In genomic region chr4:26958925-26959653, GRCh38 we compare ENCODE assay signal across 13 cellular contexts.
A peak's percentile ranks its signal among the peaks of the same experiment; 100 is the strongest.
DNase-seq lines count a peak whose midpoint lies in the region; ATAC-seq, FAIRE-seq and TF ChIP-seq lines count a peak whose summit lies in the region.
"Had no signal": no experiment of that assay in that cellular context is flagged by ENCODE, and none has a peak within 500 bp of the region (broad histone marks: within the 10 kb centered on the region; RNA-seq: fewer than 3 reads in every experiment).

No MANE protein-coding gene starts in this region.

- no peak for TF ChIP-seq POLR2A in H1 (IDR thresholded peaks at IDR 0.05; ENCODE audit: control extremely low read depth in 1 of 2, low read depth in 2 of 2, low read length in 2 of 2)

- H3K9me3 ChIP-seq in H1 (ENCODE audit: insufficient read depth in 2 of 2, low read depth in 1 of 2, low read length in 1 of 2) (no peaks in the 10 kb centered on the region), right atrium auricular region (no peaks in the 10 kb centered on the region)
- H3K9me3 ChIP-seq: lower lobe of right lung, suprapubic skin had no signal

- no peak overlapping the region for H2AK5ac ChIP-seq in H1 (ENCODE audit: low read depth, low read length)

- H4K20me1 ChIP-seq in H1 (replicated peaks in 1 of 2; ENCODE audit: control insufficient read depth in 1 of 2, insufficient read depth in 2 of 2, low read length in 2 of 2): peaks cover 1 to 2% of the 10 kb centered on the region in 2 experiments

- H3K36me3 Mint-ChIP-seq in activated T-cell treated with anti-CD3 and anti-CD28 coated beads, Interleukin-2, amount 50 U/mL, for 4 hours (ENCODE audit: insufficient read depth): peaks cover 19% of the 10 kb centered on the region
- peaks cover 16% of the 10 kb centered on the region for H3K36me3 Mint-ChIP-seq in T-helper 2 cell treated with Interferon-gamma antibody and Interleukin-4, amounts not matched to agents 5 μg/mL and 100 μg/mL, for 36 hours (ENCODE audit: low read depth)
- H3K36me3 Mint-ChIP-seq in stimulated activated effector memory CD8-positive, alpha-beta T cell treated with anti-CD3 and anti-CD28 coated beads, Interleukin-12 subunit alpha, Interleukin-12 subunit beta, amount 100 ng/mL, for 72 hours: peaks cover 21% of the 10 kb centered on the region

- POLR2A ChIA-PET in H1 (lab: Charles Lee; ENCODE audit: partially characterized antibody): interaction anchor here (0.5 kb wide), 1 partner anchor 72 kb away, joined by 3 read pairs; no protein-coding TSS in a partner anchor

- H3K79me2 ChIP-seq in H1 (ENCODE audit: control insufficient read depth in 1 of 2, insufficient read depth in 2 of 2, low read length in 2 of 2): no peaks in the 10 kb centered on the region

- no peak overlapping the region for H3K4ac ChIP-seq in H1 (replicated peaks; ENCODE audit: insufficient read length, low read depth, low read length)

- H3K4me3 Mint-ChIP-seq in activated T-cell treated with anti-CD3 and anti-CD28 coated beads, Interleukin-2, amount 50 U/mL, for 4 hours: no peak overlapping the region
- no peak overlapping the region for H3K4me3 Mint-ChIP-seq in T-helper 2 cell treated with Interferon-gamma antibody and Interleukin-4, amounts not matched to agents 5 μg/mL and 100 μg/mL, for 36 hours
- H3K4me3 Mint-ChIP-seq in stimulated activated effector memory CD8-positive, alpha-beta T cell treated with anti-CD3 and anti-CD28 coated beads, Interleukin-12 subunit alpha, Interleukin-12 subunit beta, amount 100 ng/mL, for 72 hours: no peak overlapping the region

- H4K5ac ChIP-seq in H1 (ENCODE audit: insufficient read length, low read depth, low read length): no peak overlapping the region

- H2BK5ac ChIP-seq in H1 (ENCODE audit: low read depth, low read length): no peak overlapping the region

- H3K14ac ChIP-seq in H1 (ENCODE audit: insufficient read length): no peak overlapping the region

- no peak overlapping the region for H2BK20ac ChIP-seq in H1 (ENCODE audit: low read length)

- no peak overlapping the region for H4K8ac ChIP-seq in H1 (ENCODE audit: extremely low read depth, insufficient read depth, low read length)

- TF ChIP-seq CTCF in H1 (IDR thresholded peaks at IDR 0.05; ENCODE audit: control extremely low read depth in 1 of 3, insufficient read depth in 1 of 3, low read depth in 1 of 3, low read length in 3 of 3) (no peak), right atrium auricular region (IDR thresholded peaks at IDR 0.05) (no peak)

- no peaks in the 10 kb centered on the region for H3K27me3 Mint-ChIP-seq in activated T-cell treated with anti-CD3 and anti-CD28 coated beads, Interleukin-2, amount 50 U/mL, for 4 hours (ENCODE audit: low read depth)
- H3K27me3 Mint-ChIP-seq in T-helper 2 cell treated with Interferon-gamma antibody and Interleukin-4, amounts not matched to agents 5 μg/mL and 100 μg/mL, for 36 hours (ENCODE audit: low read depth): no peaks in the 10 kb centered on the region

- peaks cover 51% of the 10 kb centered on the region for H3K4me1 Mint-ChIP-seq in activated T-cell treated with anti-CD3 and anti-CD28 coated beads, Interleukin-2, amount 50 U/mL, for 4 hours (ENCODE audit: low read depth)
- H3K4me1 Mint-ChIP-seq in T-helper 2 cell treated with Interferon-gamma antibody and Interleukin-4, amounts not matched to agents 5 μg/mL and 100 μg/mL, for 36 hours (ENCODE audit: low read depth): peaks cover 17% of the 10 kb centered on the region
- H3K4me1 Mint-ChIP-seq in stimulated activated effector memory CD8-positive, alpha-beta T cell treated with anti-CD3 and anti-CD28 coated beads, Interleukin-12 subunit alpha, Interleukin-12 subunit beta, amount 100 ng/mL, for 72 hours: peaks cover 24% of the 10 kb centered on the region

- peak overlapping the region; percentile 37 for H3K27ac Mint-ChIP-seq in T-helper 2 cell treated with Interferon-gamma antibody and Interleukin-4, amounts not matched to agents 5 μg/mL and 100 μg/mL, for 36 hours
- H3K27ac Mint-ChIP-seq in stimulated activated effector memory CD8-positive, alpha-beta T cell treated with anti-CD3 and anti-CD28 coated beads, Interleukin-12 subunit alpha, Interleukin-12 subunit beta, amount 100 ng/mL, for 72 hours: no peak overlapping the region

- DNase-seq in activated T-cell treated with anti-CD3 and anti-CD28 coated beads, Interleukin-2, amount 50 U/mL, for 4 hours: no peak
- DNase-seq in activated T-cell treated with anti-CD3 and anti-CD28 coated beads, Interleukin-2, amount 50 U/mL, for 1 hour: no peak
- DNase-seq in T-helper 2 cell treated with Interferon-gamma antibody and Interleukin-4, amounts not matched to agents 5 μg/mL and 100 μg/mL, for 36 hours (ENCODE audit: low spot score): peak; percentile 14
- no peak for DNase-seq in H1 (ENCODE audit: low read depth in 1 of 2, low spot score in 2 of 2)
- DNase-seq in stimulated activated effector memory CD8-positive, alpha-beta T cell treated with anti-CD3 and anti-CD28 coated beads, Interleukin-12 subunit alpha, Interleukin-12 subunit beta, amount 100 ng/mL, for 72 hours (ENCODE audit: low spot score in 2 of 2): peak in 1 of 2 donors; percentile 57
- DNase-seq in 8988T: no peak
- DNase-seq in right atrium auricular region (ENCODE audit: low spot score): no peak
- DNase-seq: lower lobe of right lung, NCI-H146, NCI-H345 had no signal

- H3K4me1 ChIP-seq in H1 (replicated peaks in 1 of 4; ENCODE audit: control insufficient read depth in 3 of 4, insufficient read depth in 4 of 4, low read length in 3 of 4): peaks cover 0 to 3% (median 0%) of the 10 kb centered on the region in 4 experiments; a peak in 1 of 7 replicates
- peaks cover 0 to 2% of the 10 kb centered on the region in 2 donors for H3K4me1 ChIP-seq in right atrium auricular region
- H3K4me1 ChIP-seq: lower lobe of right lung, suprapubic skin had no signal

- no peak overlapping the region for H2BK12ac ChIP-seq in H1 (ENCODE audit: low read depth, low read length)

- H2AFZ ChIP-seq in H1 (ENCODE audit: low read length): no peak overlapping the region

- H3K9me3 Mint-ChIP-seq in activated T-cell treated with anti-CD3 and anti-CD28 coated beads, Interleukin-2, amount 50 U/mL, for 4 hours: no peaks in the 10 kb centered on the region
- no peaks in the 10 kb centered on the region for H3K9me3 Mint-ChIP-seq in T-helper 2 cell treated with Interferon-gamma antibody and Interleukin-4, amounts not matched to agents 5 μg/mL and 100 μg/mL, for 36 hours
- H3K9me3 Mint-ChIP-seq in stimulated activated effector memory CD8-positive, alpha-beta T cell treated with anti-CD3 and anti-CD28 coated beads, Interleukin-12 subunit alpha, Interleukin-12 subunit beta, amount 100 ng/mL, for 72 hours: no peaks in the 10 kb centered on the region

- H3K4me3 ChIP-seq in H1 (ENCODE audit: extremely low read depth in 1 of 4, insufficient read depth in 2 of 4, low read depth in 3 of 4, low read length in 4 of 4) (no peak overlapping the region), right atrium auricular region (no peak overlapping the region)
- H3K4me3 ChIP-seq: coronary artery, lower lobe of right lung, suprapubic skin had no signal

- no peaks in the 10 kb centered on the region; the same call in 1 of the 2 replicates for H3K23me2 ChIP-seq in H1 (ENCODE audit: low read depth, low read length)

- H3K36me3 ChIP-seq in H1 (ENCODE audit: control insufficient read depth in 2 of 4, insufficient read depth in 4 of 4, low read length in 3 of 4): no peaks in the 10 kb centered on the region
- H3K36me3 ChIP-seq in right atrium auricular region: no peaks in the 10 kb centered on the region
- H3K36me3 ChIP-seq: lower lobe of right lung had no signal

- H4K91ac ChIP-seq in H1 (replicated peaks; ENCODE audit: insufficient read length, low read length): no peak overlapping the region

- no peak overlapping the region for H3K56ac ChIP-seq in H1 (replicated peaks; ENCODE audit: insufficient read length, low read depth, low read length)

- no peak overlapping the region for H2BK15ac ChIP-seq in H1 (ENCODE audit: low read length)

- no peak for TF ChIP-seq RAD21 in H1 (IDR thresholded peaks at IDR 0.05 in 1 of 2, conservative IDR thresholded peaks at IDR 0.05 in 1 of 2; ENCODE audit: low read depth in 2 of 2, low read length in 2 of 2)

- no peak for FAIRE-seq in H1 (lab: Jason Lieb, UNC)

- H3K27ac ChIP-seq in H1 (ENCODE audit: low read depth, low read length) (no peak overlapping the region), right atrium auricular region (no peak overlapping the region)
- H3K27ac ChIP-seq: coronary artery, lower lobe of right lung, suprapubic skin had no signal

- no peak overlapping the region for H3K18ac ChIP-seq in H1 (ENCODE audit: extremely low read depth, low read length)

- H3K27me3 ChIP-seq in H1 (replicated peaks in 1 of 4; ENCODE audit: control insufficient read depth in 3 of 4, extremely low read depth in 1 of 4, insufficient read depth in 3 of 4, low read length in 3 of 4): peaks cover 0 to 1% (median 0%) of the 10 kb centered on the region in 4 experiments; a peak in 1 of 7 replicates
- H3K27me3 ChIP-seq in right atrium auricular region: no peaks in the 10 kb centered on the region
- H3K27me3 ChIP-seq: suprapubic skin had no signal

- no peak overlapping the region for H2BK120ac ChIP-seq in H1 (replicated peaks; ENCODE audit: low read depth, low read length)

- no peak overlapping the region for H3K4me2 ChIP-seq in H1 (ENCODE audit: insufficient read depth in 1 of 2, low read depth in 2 of 2, low read length in 2 of 2)

- CTCF ChIA-PET in H1 (lab: Charles Lee; ENCODE audit: partially characterized antibody): no interaction called here

- H3K9ac ChIP-seq in H1 (replicated peaks in 1 of 4; ENCODE audit: extremely low read depth in 1 of 4, low read depth in 3 of 4, low read length in 3 of 4): no peak overlapping the region

- ATAC-seq in activated T-cell treated with anti-CD3 and anti-CD28 coated beads, Interleukin-2, amount 50 U/mL, for 4 hours: peak; percentile 85 to 90
- ATAC-seq in stimulated activated effector memory CD8-positive, alpha-beta T cell treated with anti-CD3 and anti-CD28 coated beads, Interleukin-12 subunit alpha, Interleukin-12 subunit beta, amount 100 ng/mL, for 72 hours: peak; percentile 98
- ATAC-seq in HG03025 (IDR thresholded peaks at IDR 0.05; ENCODE audit: low FRiP score, unreplicated experiment): no peak
- ATAC-seq: lower lobe of right lung had no signal

- no peak overlapping the region for H3K23ac ChIP-seq in H1 (ENCODE audit: insufficient read length)

- H3K79me1 ChIP-seq in H1 (ENCODE audit: low read depth, low read length): no peaks in the 10 kb centered on the region

- 92% methylated on average over 4 of the region's 4 CpGs; no CpG with 5 or more reads in 1 of the 2 experiments for WGBS in H1 (ENCODE audit: extremely low coverage in 1 of 2, insufficient coverage in 1 of 2, insufficient read length in 1 of 2, insufficient replicate concordance in 2 of 2, low coverage in 1 of 2, low lambda C conversion rate in 2 of 2, missing lambda C conversion rate in 1 of 2), 2 experiments

- TF ChIP-seq EP300 in H1 (IDR thresholded peaks at IDR 0.05; ENCODE audit: borderline replicate concordance in 1 of 2, low read depth in 2 of 2, low read length in 2 of 2): no peak

TF ChIP-seq in H1, 55 proteins besides CTCF, POLR2A, EP300 and RAD21:
- TF ChIP-seq TEAD4 (IDR thresholded peaks at IDR 0.05; ENCODE audit: low read depth, low read length) (peak; percentile 73), TAF1 (IDR thresholded peaks at IDR 0.05; ENCODE audit: low read depth, low read length) (no peak)
